14 cellular contexts compared by ENCODE assay signal in the genomic region with DNA sequence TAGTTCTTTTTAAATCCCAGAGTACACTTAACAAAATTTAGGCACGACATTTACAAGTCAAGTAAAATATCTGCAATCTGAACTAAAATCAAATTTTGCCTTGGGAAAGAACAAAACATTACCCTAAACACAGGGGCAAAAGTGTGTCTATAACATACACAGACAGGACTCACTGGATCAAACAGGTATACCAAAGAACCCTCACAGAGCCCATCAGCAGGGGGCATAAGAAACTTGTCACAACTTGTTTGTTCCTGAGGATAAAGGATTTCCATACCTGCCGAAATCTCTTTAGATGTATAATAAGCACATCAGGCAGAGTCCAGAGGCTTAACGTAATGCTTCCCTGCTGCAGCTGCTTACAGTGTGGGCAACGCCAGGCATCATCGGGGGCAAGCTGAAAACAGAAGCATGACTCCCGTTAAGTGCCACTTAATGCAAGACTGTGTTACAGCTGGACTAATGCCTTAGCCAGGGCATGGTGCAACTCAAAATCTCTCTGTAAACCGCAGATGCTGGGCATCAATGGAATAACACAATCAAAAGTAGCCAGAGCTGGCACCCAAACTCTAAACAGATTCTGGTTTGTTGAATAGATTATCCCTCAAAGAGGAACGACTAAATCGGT.
DNase-seq lines count a peak whose midpoint lies in the region; ATAC-seq and TF ChIP-seq lines count a peak whose summit lies in the region.
"Had no signal": no experiment of that assay in that cellular context is flagged by ENCODE, and none has a peak within 500 bp of the region (broad histone marks: within the 10 kb centered on the region; RNA-seq: fewer than 3 reads in every experiment).

No MANE protein-coding gene starts in this region.

- no peak overlapping the region for H3K4me3 Mint-ChIP-seq in activated T-helper 17 cell treated with anti-CD3 and anti-CD28 coated beads, Interleukin-2, amount 50 U/mL, for 72 hours
- H3K4me3 Mint-ChIP-seq: CD8-positive, alpha-beta memory T cell had no signal

- H3K36me3 ChIP-seq in hepatocyte (replicated peaks; ENCODE audit: insufficient read depth, low read depth) (no peaks in the 10 kb centered on the region), A673 (ENCODE audit: insufficient read depth, low read length, poor library complexity, severe bottlenecking) (peaks cover 19% of the 10 kb centered on the region)

- H3K27me3 ChIP-seq in hepatocyte (no peaks in the 10 kb centered on the region), A673 (replicated peaks; ENCODE audit: insufficient read depth, low read depth, low read length, poor library complexity) (no peaks in the 10 kb centered on the region)
- H3K27me3 ChIP-seq: gastroesophageal sphincter, transverse colon had no signal

- intact Hi-C loops in A673 (cut with micrococcal nuclease; ENCODE audit: unreplicated experiment), result no loop called here

- H3K27me3 Mint-ChIP-seq in activated T-helper 17 cell treated with anti-CD3 and anti-CD28 coated beads, Interleukin-2, amount 50 U/mL, for 72 hours, result no peaks in the 10 kb centered on the region
- H3K27me3 Mint-ChIP-seq: CD8-positive, alpha-beta memory T cell had no signal

- no peak for ATAC-seq in activated T-helper 17 cell treated with anti-CD3 and anti-CD28 coated beads, Interleukin-2, amount 50 U/mL, for 72 hours (replicated peaks)
- no peak for ATAC-seq in HG03565 (IDR thresholded peaks at IDR 0.05; ENCODE audit: unreplicated experiment)
- ATAC-seq: gastroesophageal sphincter, lower lobe of right lung had no signal

- no peak overlapping the region for H2AFZ ChIP-seq in hepatocyte

- WGBS in hepatocyte (ENCODE audit: low lambda C conversion rate, missing lambda C conversion rate), result 81% methylated on average over 9 of the region's 9 CpGs

- DNase-seq in COLO668 (lab: John Stamatoyannopoulos, UW; ENCODE audit: unreplicated experiment), result peak; percentile 31
- peak; percentile 78 for DNase-seq in NCI-H1105 (lab: John Stamatoyannopoulos, UW)
- DNase-seq in hepatocyte (ENCODE audit: low spot score), result no peak
- DNase-seq in A673 (ENCODE audit: low spot score), result no peak
- DNase-seq in cortex of kidney (lab: John Stamatoyannopoulos, UW), result no peak
- DNase-seq in SHP77 (lab: John Stamatoyannopoulos, UW), result no peak
- DNase-seq: CD8-positive, alpha-beta memory T cell; lower lobe of right lung; NCI-H1048; RPMI8226; transverse colon had no signal

- CTCF ChIA-PET in A673 (lab: Charles Lee), result no interaction called here

- TF ChIP-seq CTCF in hepatocyte (IDR thresholded peaks at IDR 0.05; ENCODE audit: poor library complexity) (no peak), A673 (conservative IDR thresholded peaks at IDR 0.05; ENCODE audit: low read depth, low read length) (no peak)

- H3K4me3 ChIP-seq in hepatocyte (no peak overlapping the region), A673 (ENCODE audit: low read depth, low read length, poor library complexity, severe bottlenecking) (no peak overlapping the region)
- H3K4me3 ChIP-seq: gastroesophageal sphincter, lower lobe of right lung, transverse colon had no signal

- H3K27ac ChIP-seq in hepatocyte (peak overlapping the region; percentile 35), A673 (ENCODE audit: low read depth, low read length, poor library complexity, severe bottlenecking) (no peak overlapping the region)
- H3K27ac ChIP-seq: gastroesophageal sphincter, lower lobe of right lung, transverse colon had no signal

- no TSS peak for BruUV-seq in A673 (replicated peaks; lab: Mats Ljungman, UMichigan)

- no peaks in the 10 kb centered on the region for H3K79me2 ChIP-seq in hepatocyte

- H3K4me1 Mint-ChIP-seq in activated T-helper 17 cell treated with anti-CD3 and anti-CD28 coated beads, Interleukin-2, amount 50 U/mL, for 72 hours, result peaks cover 6% of the 10 kb centered on the region
- H3K4me1 Mint-ChIP-seq: CD8-positive, alpha-beta memory T cell had no signal

- no peaks in the 10 kb centered on the region for H3K9me2 ChIP-seq in hepatocyte (replicated peaks; ENCODE audit: insufficient read depth)

- H3K4me1 ChIP-seq in hepatocyte (ENCODE audit: insufficient read depth), result no peaks in the 10 kb centered on the region
- H3K4me1 ChIP-seq in A673 (ENCODE audit: insufficient read depth, low read length, poor library complexity, severe bottlenecking), result no peaks in the 10 kb centered on the region
- H3K4me1 ChIP-seq: gastroesophageal sphincter, lower lobe of right lung had no signal

- peak overlapping the region; percentile 80 for H3K27ac Mint-ChIP-seq in activated T-helper 17 cell treated with anti-CD3 and anti-CD28 coated beads, Interleukin-2, amount 50 U/mL, for 72 hours

- peaks cover 77% of the 10 kb centered on the region for H3K36me3 Mint-ChIP-seq in activated T-helper 17 cell treated with anti-CD3 and anti-CD28 coated beads, Interleukin-2, amount 50 U/mL, for 72 hours (ENCODE audit: low read depth)

- POLR2A ChIA-PET in A673 (lab: Charles Lee; ENCODE audit: low non-redundant PET), result no interaction called here

- no peaks in the 10 kb centered on the region for H3K9me3 Mint-ChIP-seq in activated T-helper 17 cell treated with anti-CD3 and anti-CD28 coated beads, Interleukin-2, amount 50 U/mL, for 72 hours
- H3K9me3 Mint-ChIP-seq: CD8-positive, alpha-beta memory T cell had no signal

- no peak overlapping the region for H3K4me2 ChIP-seq in hepatocyte

- no peaks in the 10 kb centered on the region for H4K20me1 ChIP-seq in hepatocyte (ENCODE audit: insufficient read depth, poor library complexity, severe bottlenecking)

- H3K9me3 ChIP-seq in hepatocyte (ENCODE audit: low read depth) (no peaks in the 10 kb centered on the region), A673 (ENCODE audit: low read depth, low read length, poor library complexity, severe bottlenecking) (no peaks in the 10 kb centered on the region)
- H3K9me3 ChIP-seq: gastroesophageal sphincter, lower lobe of right lung, transverse colon had no signal

Comparison
In these comparisons a context has a peak if more than half of its experiments do, and no peak if none do; other contexts are left out.
1. DNase-seq: peak in COLO668 (single experiment) and NCI-H1105 (single experiment); none in hepatocyte (single experiment), A673 (single experiment), cortex of kidney (single experiment) and SHP77 (0 of 2).